Comparison of ENCODE assay signal across 1 cellular context in the genomic region with DNA sequence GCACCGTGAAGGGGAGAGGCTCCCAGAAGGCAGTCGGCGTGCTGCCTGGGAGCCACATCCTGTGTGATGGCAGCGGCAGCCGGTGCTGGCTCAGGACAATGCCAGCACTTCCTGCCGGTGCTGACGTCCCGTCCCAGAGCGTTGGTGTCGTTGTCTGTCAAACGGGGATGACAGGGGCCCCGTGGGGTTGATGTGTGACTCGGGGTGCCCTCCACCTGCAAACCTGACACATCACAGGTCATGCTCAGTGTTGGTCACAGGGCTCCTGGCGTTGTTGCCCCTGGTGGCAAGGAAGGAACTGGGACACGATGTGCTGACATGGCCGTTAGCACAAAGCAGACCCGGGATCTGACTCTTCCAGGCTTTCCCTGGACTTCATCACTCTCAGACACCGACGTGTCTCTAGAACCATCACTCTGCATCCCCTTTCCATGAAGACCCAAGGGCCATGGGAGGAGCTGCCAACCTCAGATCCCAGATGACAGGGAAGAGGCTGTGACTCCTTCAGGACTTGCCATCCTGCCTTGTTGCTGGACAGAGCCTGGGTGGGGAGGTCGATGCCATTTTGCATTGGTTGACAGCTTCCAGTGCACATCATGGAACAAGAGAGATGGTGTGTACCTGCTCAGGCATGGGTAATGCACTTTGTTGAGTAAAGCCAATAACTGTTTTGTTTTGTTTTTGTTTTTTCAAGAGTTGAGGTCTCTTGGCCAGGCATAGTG.
TF ChIP-seq lines count a peak whose summit lies in the region.

No MANE protein-coding gene starts in this region.

TF ChIP-seq in HepG2, 621 proteins besides CTCF, POLR2A, EP300 and RAD21:
- TF ChIP-seq ZNF720 (CRISPR knock-in tag; IDR thresholded peaks at IDR 0.05): no peak
- TF ChIP-seq, protein P1, sequence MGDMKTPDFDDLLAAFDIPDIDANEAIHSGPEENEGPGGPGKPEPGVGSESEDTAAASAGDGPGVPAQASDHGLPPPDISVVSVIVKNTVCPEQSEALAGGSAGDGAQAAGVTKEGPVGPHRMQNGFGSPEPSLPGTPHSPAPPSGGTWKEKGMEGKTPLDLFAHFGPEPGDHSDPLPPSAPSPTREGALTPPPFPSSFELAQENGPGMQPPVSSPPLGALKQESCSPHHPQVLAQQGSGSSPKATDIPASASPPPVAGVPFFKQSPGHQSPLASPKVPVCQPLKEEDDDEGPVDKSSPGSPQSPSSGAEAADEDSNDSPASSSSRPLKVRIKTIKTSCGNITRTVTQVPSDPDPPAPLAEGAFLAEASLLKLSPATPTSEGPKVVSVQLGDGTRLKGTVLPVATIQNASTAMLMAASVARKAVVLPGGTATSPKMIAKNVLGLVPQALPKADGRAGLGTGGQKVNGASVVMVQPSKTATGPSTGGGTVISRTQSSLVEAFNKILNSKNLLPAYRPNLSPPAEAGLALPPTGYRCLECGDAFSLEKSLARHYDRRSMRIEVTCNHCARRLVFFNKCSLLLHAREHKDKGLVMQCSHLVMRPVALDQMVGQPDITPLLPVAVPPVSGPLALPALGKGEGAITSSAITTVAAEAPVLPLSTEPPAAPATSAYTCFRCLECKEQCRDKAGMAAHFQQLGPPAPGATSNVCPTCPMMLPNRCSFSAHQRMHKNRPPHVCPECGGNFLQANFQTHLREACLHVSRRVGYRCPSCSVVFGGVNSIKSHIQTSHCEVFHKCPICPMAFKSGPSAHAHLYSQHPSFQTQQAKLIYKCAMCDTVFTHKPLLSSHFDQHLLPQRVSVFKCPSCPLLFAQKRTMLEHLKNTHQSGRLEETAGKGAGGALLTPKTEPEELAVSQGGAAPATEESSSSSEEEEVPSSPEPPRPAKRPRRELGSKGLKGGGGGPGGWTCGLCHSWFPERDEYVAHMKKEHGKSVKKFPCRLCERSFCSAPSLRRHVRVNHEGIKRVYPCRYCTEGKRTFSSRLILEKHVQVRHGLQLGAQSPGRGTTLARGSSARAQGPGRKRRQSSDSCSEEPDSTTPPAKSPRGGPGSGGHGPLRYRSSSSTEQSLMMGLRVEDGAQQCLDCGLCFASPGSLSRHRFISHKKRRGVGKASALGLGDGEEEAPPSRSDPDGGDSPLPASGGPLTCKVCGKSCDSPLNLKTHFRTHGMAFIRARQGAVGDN (CRISPR knock-in tag; IDR thresholded peaks at IDR 0.05): peak; percentile 21; the same call in 1 of the 2 replicates
